In genomic region chr18:12438257-12438656, GRCh38 we compare ENCODE assay signal across 28 cellular contexts.
"Had no signal": no experiment of that assay in that cellular context is flagged by ENCODE, and none has a peak within 500 bp of the region (broad histone marks: within the 10 kb centered on the region; RNA-seq: fewer than 3 reads in every experiment).

No MANE protein-coding gene starts in this region.

- FAIRE-seq: islet of Langerhans, kidney, pancreas had no signal

- H3K9me3 Mint-ChIP-seq: immature natural killer cell; stimulated activated memory B cell treated with anti-CD40 and anti-IgM and Interleukin-4, amounts not matched to agents 10 μg/mL and 1 μg/mL and 100 μg/mL, for 72 hours; stimulated activated naive CD8-positive, alpha-beta T cell treated with anti-CD3 and anti-CD28 coated beads, Interleukin-15, amount 100 ng/mL, for 72 hours had no signal

- H3K36me3 Mint-ChIP-seq: immature natural killer cell had no signal

- H3K9me3 ChIP-seq: left lung, lower lobe of right lung, pancreas, psoas muscle, right lobe of liver, testis, thyroid gland, transverse colon, upper lobe of left lung had no signal

- H3K4me3 Mint-ChIP-seq: immature natural killer cell; naive thymus-derived CD8-positive, alpha-beta T cell; stimulated activated memory B cell treated with anti-CD40 and anti-IgM and Interleukin-4, amounts not matched to agents 10 μg/mL and 1 μg/mL and 100 μg/mL, for 72 hours; stimulated activated naive CD8-positive, alpha-beta T cell treated with anti-CD3 and anti-CD28 coated beads, Interleukin-15, amount 100 ng/mL, for 72 hours had no signal

- H3K27me3 Mint-ChIP-seq: naive thymus-derived CD8-positive, alpha-beta T cell; stimulated activated memory B cell treated with anti-CD40 and anti-IgM and Interleukin-4, amounts not matched to agents 10 μg/mL and 1 μg/mL and 100 μg/mL, for 72 hours; stimulated activated naive CD8-positive, alpha-beta T cell treated with anti-CD3 and anti-CD28 coated beads, Interleukin-15, amount 100 ng/mL, for 72 hours had no signal

- H3K4me1 Mint-ChIP-seq: immature natural killer cell; naive thymus-derived CD8-positive, alpha-beta T cell; stimulated activated memory B cell treated with anti-CD40 and anti-IgM and Interleukin-4, amounts not matched to agents 10 μg/mL and 1 μg/mL and 100 μg/mL, for 72 hours; stimulated activated naive CD8-positive, alpha-beta T cell treated with anti-CD3 and anti-CD28 coated beads, Interleukin-15, amount 100 ng/mL, for 72 hours had no signal

- H3K27ac Mint-ChIP-seq: immature natural killer cell; naive thymus-derived CD8-positive, alpha-beta T cell; stimulated activated memory B cell treated with anti-CD40 and anti-IgM and Interleukin-4, amounts not matched to agents 10 μg/mL and 1 μg/mL and 100 μg/mL, for 72 hours; stimulated activated naive CD8-positive, alpha-beta T cell treated with anti-CD3 and anti-CD28 coated beads, Interleukin-15, amount 100 ng/mL, for 72 hours had no signal

- H3K27me3 ChIP-seq: left lung, pancreas, right lobe of liver, testis, thyroid gland, transverse colon, upper lobe of left lung, vagina had no signal

- ATAC-seq: left colon; left lung; lower lobe of right lung; naive thymus-derived CD8-positive, alpha-beta T cell; pancreas; psoas muscle; right lobe of liver; stimulated activated memory B cell treated with anti-CD40 and anti-IgM and Interleukin-4, amounts not matched to agents 10 μg/mL and 1 μg/mL and 100 μg/mL, for 72 hours; stimulated activated naive CD8-positive, alpha-beta T cell treated with anti-CD3 and anti-CD28 coated beads, Interleukin-15, amount 100 ng/mL, for 72 hours had no signal

- H3K27ac ChIP-seq: left lung, lower lobe of right lung, pancreas, psoas muscle, right lobe of liver, testis, thyroid gland, transverse colon, upper lobe of left lung, vagina had no signal

- H3K4me3 ChIP-seq: left lung, lower lobe of right lung, pancreas, psoas muscle, right lobe of liver, smooth muscle cell, testis, thyroid gland, transverse colon, upper lobe of left lung, vagina had no signal

- H3K4me1 ChIP-seq: left lung, lower lobe of right lung, pancreas, psoas muscle, right lobe of liver, testis, thyroid gland, transverse colon, upper lobe of left lung, vagina had no signal

- DNase-seq: hypothalamus; immature natural killer cell; kidney; left colon; left lung; lower lobe of right lung; mammary epithelial cell; mesenchymal stem cell; naive thymus-derived CD8-positive, alpha-beta T cell; nucleus accumbens; pancreas; psoas muscle; right lobe of liver; stimulated activated CD4-positive, alpha-beta T cell treated with anti-CD3 and anti-CD28 coated beads, Interleukin-1b, Interleukin-23, amount 100 ng/mL, for 48 hours; stimulated activated CD4-positive, alpha-beta T cell treated with anti-CD3 and anti-CD28 coated beads, Interleukin-2, amount 100 ng/mL, for 48 hours; stimulated activated CD4-positive, alpha-beta T cell treated with anti-CD3 and anti-CD28 coated beads, Interleukin-4, amount 100 ng/mL, for 4 hours; stimulated activated CD8-positive, alpha-beta memory T cell treated with anti-CD3 and anti-CD28 coated beads, Interleukin-4, amount 100 ng/mL, for 48 hours; stimulated activated naive CD4-positive, alpha-beta T cell treated with Interleukin-2 at 50 U/mL for 16 hours; stimulated activated naive CD8-positive, alpha-beta T cell treated with anti-CD3 and anti-CD28 coated beads, Interleukin-15, amount 100 ng/mL, for 72 hours; substantia nigra; testis; thyroid gland; transverse colon; upper lobe of left lung had no signal

- H3K36me3 ChIP-seq: lower lobe of right lung, pancreas, right lobe of liver, thyroid gland, transverse colon, vagina had no signal
